1 cellular context compared by ENCODE assay signal in the genomic region with DNA sequence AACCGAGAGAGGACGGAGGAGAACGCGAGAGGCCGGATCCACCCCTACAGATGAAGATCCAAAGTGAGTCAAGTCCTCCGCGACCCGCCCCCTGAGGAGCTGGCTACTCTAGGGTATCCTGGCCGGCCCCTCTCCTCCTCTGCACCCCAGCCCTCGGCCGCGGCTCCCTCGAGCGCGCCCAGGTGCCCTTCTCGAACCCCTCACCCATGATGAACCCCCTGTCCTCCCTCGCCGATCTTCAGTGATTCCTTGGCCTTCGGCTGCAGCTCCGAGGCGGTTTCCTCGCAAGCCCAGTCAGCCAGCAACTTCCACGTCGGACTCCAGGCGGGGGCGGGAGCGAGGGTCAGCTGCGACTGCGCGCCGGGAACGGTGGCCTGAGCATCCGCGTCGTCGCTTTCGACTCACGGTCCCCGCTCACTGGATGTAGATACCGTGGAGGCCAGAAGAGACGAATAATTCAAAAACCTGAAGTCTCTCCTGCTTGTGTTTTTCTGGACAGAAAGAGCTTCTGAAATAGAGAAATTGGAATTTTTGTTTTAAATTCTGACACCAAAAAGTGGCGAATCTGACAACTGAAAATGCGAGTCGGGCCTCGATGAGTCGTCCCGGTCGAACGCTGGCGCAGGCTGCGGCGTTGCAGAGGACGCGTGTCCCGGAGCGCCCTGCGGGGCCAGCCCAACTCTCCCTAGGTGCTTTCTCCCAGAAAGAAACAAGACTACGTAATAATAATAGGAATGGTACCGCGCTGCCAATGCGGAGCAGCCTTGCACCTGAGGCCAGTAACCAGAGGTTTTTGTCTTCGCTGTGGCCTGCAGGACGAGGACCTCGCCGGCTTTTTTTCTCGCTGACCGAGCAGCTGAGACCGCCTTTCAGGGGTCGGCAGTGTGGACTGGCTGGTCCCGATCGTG.
TF ChIP-seq lines count a peak whose summit lies in the region.

A gene (minus strand): TSS at position 335 of the 908 bp plus-strand sequence. CDS start 127 bp downstream, at position 208.

TF ChIP-seq in GM12878, 131 proteins besides CTCF, POLR2A, EP300 and RAD21 (continued from another document and continues in another):
- TF ChIP-seq, protein P1, sequence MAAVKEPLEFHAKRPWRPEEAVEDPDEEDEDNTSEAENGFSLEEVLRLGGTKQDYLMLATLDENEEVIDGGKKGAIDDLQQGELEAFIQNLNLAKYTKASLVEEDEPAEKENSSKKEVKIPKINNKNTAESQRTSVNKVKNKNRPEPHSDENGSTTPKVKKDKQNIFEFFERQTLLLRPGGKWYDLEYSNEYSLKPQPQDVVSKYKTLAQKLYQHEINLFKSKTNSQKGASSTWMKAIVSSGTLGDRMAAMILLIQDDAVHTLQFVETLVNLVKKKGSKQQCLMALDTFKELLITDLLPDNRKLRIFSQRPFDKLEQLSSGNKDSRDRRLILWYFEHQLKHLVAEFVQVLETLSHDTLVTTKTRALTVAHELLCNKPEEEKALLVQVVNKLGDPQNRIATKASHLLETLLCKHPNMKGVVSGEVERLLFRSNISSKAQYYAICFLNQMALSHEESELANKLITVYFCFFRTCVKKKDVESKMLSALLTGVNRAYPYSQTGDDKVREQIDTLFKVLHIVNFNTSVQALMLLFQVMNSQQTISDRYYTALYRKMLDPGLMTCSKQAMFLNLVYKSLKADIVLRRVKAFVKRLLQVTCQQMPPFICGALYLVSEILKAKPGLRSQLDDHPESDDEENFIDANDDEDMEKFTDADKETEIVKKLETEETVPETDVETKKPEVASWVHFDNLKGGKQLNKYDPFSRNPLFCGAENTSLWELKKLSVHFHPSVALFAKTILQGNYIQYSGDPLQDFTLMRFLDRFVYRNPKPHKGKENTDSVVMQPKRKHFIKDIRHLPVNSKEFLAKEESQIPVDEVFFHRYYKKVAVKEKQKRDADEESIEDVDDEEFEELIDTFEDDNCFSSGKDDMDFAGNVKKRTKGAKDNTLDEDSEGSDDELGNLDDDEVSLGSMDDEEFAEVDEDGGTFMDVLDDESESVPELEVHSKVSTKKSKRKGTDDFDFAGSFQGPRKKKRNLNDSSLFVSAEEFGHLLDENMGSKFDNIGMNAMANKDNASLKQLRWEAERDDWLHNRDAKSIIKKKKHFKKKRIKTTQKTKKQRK (IDR thresholded peaks at IDR 0.05; ENCODE audit: low read depth, low read length), result no peak
- no peak for TF ChIP-seq SUZ12 (IDR thresholded peaks at IDR 0.05; ENCODE audit: unreplicated experiment)
- TF ChIP-seq STAT3 (IDR thresholded peaks at IDR 0.05; ENCODE audit: low read depth, low read length), result no peak
- TF ChIP-seq SMAD5 (IDR thresholded peaks at IDR 0.05; ENCODE audit: low read depth), result peak; percentile 69; the same call in 1 of the 2 replicates
- TF ChIP-seq CBX5 (IDR thresholded peaks at IDR 0.05; ENCODE audit: low read depth), result no peak
- TF ChIP-seq HCFC1 (IDR thresholded peaks at IDR 0.05; ENCODE audit: low read length), result peak; percentile 65
- TF ChIP-seq MXI1 (IDR thresholded peaks at IDR 0.05; ENCODE audit: low read depth, low read length), result peak; percentile 92; the same call in 1 of the 2 replicates
- TF ChIP-seq CBX3 (IDR thresholded peaks at IDR 0.05; ENCODE audit: borderline replicate concordance, low read depth), result no peak
- no peak for TF ChIP-seq GABPA (IDR thresholded peaks at IDR 0.05; ENCODE audit: low read depth)
- TF ChIP-seq HDAC2 (IDR thresholded peaks at IDR 0.05), result no peak
- no peak for TF ChIP-seq ZNF384 (IDR thresholded peaks at IDR 0.05; ENCODE audit: borderline replicate concordance, low read depth, low read length)
- TF ChIP-seq, protein P2, sequence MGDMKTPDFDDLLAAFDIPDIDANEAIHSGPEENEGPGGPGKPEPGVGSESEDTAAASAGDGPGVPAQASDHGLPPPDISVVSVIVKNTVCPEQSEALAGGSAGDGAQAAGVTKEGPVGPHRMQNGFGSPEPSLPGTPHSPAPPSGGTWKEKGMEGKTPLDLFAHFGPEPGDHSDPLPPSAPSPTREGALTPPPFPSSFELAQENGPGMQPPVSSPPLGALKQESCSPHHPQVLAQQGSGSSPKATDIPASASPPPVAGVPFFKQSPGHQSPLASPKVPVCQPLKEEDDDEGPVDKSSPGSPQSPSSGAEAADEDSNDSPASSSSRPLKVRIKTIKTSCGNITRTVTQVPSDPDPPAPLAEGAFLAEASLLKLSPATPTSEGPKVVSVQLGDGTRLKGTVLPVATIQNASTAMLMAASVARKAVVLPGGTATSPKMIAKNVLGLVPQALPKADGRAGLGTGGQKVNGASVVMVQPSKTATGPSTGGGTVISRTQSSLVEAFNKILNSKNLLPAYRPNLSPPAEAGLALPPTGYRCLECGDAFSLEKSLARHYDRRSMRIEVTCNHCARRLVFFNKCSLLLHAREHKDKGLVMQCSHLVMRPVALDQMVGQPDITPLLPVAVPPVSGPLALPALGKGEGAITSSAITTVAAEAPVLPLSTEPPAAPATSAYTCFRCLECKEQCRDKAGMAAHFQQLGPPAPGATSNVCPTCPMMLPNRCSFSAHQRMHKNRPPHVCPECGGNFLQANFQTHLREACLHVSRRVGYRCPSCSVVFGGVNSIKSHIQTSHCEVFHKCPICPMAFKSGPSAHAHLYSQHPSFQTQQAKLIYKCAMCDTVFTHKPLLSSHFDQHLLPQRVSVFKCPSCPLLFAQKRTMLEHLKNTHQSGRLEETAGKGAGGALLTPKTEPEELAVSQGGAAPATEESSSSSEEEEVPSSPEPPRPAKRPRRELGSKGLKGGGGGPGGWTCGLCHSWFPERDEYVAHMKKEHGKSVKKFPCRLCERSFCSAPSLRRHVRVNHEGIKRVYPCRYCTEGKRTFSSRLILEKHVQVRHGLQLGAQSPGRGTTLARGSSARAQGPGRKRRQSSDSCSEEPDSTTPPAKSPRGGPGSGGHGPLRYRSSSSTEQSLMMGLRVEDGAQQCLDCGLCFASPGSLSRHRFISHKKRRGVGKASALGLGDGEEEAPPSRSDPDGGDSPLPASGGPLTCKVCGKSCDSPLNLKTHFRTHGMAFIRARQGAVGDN (IDR thresholded peaks at IDR 0.05), result peak; percentile 75; the same call in 1 of the 2 replicates
- TF ChIP-seq NR2C1 (IDR thresholded peaks at IDR 0.05), result peak; percentile 67
- TF ChIP-seq RAD51 (IDR thresholded peaks at IDR 0.05), result no peak
- no peak for TF ChIP-seq JUND (IDR thresholded peaks at IDR 0.05; ENCODE audit: low read depth, low read length)
- TF ChIP-seq, protein P3, sequence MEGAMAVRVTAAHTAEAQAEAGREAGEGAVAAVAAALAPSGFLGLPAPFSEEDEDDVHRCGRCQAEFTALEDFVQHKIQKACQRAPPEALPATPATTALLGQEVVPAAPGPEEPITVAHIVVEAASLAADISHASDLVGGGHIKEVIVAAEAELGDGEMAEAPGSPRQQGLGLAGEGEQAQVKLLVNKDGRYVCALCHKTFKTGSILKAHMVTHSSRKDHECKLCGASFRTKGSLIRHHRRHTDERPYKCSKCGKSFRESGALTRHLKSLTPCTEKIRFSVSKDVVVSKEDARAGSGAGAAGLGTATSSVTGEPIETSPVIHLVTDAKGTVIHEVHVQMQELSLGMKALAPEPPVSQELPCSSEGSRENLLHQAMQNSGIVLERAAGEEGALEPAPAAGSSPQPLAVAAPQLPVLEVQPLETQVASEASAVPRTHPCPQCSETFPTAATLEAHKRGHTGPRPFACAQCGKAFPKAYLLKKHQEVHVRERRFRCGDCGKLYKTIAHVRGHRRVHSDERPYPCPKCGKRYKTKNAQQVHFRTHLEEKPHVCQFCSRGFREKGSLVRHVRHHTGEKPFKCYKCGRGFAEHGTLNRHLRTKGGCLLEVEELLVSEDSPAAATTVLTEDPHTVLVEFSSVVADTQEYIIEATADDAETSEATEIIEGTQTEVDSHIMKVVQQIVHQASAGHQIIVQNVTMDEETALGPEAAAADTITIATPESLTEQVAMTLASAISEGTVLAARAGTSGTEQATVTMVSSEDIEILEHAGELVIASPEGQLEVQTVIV (IDR thresholded peaks at IDR 0.05; ENCODE audit: borderline replicate concordance, partially characterized antibody), result no peak
- TF ChIP-seq MTA2 (IDR thresholded peaks at IDR 0.05; ENCODE audit: low read depth), result peak; percentile 37; the same call in 1 of the 2 replicates
- no peak for TF ChIP-seq TCF12 (IDR thresholded peaks at IDR 0.05; ENCODE audit: low read depth, low read length)
- TF ChIP-seq BCL11A (IDR thresholded peaks at IDR 0.05; ENCODE audit: low read depth, low read length), result no peak
- TF ChIP-seq, protein P4, sequence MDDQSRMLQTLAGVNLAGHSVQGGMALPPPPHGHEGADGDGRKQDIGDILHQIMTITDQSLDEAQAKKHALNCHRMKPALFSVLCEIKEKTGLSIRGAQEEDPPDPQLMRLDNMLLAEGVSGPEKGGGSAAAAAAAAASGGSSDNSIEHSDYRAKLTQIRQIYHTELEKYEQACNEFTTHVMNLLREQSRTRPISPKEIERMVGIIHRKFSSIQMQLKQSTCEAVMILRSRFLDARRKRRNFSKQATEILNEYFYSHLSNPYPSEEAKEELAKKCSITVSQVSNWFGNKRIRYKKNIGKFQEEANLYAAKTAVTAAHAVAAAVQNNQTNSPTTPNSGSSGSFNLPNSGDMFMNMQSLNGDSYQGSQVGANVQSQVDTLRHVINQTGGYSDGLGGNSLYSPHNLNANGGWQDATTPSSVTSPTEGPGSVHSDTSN (IDR thresholded peaks at IDR 0.05; ENCODE audit: insufficient replicate concordance, low read depth, low read length), result no peak
- TF ChIP-seq, protein P5, sequence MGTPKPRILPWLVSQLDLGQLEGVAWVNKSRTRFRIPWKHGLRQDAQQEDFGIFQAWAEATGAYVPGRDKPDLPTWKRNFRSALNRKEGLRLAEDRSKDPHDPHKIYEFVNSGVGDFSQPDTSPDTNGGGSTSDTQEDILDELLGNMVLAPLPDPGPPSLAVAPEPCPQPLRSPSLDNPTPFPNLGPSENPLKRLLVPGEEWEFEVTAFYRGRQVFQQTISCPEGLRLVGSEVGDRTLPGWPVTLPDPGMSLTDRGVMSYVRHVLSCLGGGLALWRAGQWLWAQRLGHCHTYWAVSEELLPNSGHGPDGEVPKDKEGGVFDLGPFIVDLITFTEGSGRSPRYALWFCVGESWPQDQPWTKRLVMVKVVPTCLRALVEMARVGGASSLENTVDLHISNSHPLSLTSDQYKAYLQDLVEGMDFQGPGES (IDR thresholded peaks at IDR 0.05), result no peak
- peak; percentile 97 for TF ChIP-seq ASH2L (IDR thresholded peaks at IDR 0.05; ENCODE audit: borderline replicate concordance, low read depth)
- TF ChIP-seq, protein P6, sequence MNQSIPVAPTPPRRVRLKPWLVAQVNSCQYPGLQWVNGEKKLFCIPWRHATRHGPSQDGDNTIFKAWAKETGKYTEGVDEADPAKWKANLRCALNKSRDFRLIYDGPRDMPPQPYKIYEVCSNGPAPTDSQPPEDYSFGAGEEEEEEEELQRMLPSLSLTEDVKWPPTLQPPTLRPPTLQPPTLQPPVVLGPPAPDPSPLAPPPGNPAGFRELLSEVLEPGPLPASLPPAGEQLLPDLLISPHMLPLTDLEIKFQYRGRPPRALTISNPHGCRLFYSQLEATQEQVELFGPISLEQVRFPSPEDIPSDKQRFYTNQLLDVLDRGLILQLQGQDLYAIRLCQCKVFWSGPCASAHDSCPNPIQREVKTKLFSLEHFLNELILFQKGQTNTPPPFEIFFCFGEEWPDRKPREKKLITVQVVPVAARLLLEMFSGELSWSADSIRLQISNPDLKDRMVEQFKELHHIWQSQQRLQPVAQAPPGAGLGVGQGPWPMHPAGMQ (IDR thresholded peaks at IDR 0.05; ENCODE audit: borderline replicate concordance), result no peak
- TF ChIP-seq HDGF (IDR thresholded peaks at IDR 0.05), result peak; percentile 74
- TF ChIP-seq SPI1 (IDR thresholded peaks at IDR 0.05; ENCODE audit: borderline replicate concordance, insufficient read depth, low read depth, low read length), result no peak
- TF ChIP-seq IKZF1 (conservative IDR thresholded peaks at IDR 0.05), result peak; percentile 96
- no peak for TF ChIP-seq YBX1 (IDR thresholded peaks at IDR 0.05)
- no peak for TF ChIP-seq CHD4 (IDR thresholded peaks at IDR 0.05)
- TF ChIP-seq FOXK2 (IDR thresholded peaks at IDR 0.05), result no peak
- peak; percentile 83; the same call in 1 of the 2 replicates for TF ChIP-seq RB1 (IDR thresholded peaks at IDR 0.05; ENCODE audit: borderline replicate concordance)
- TF ChIP-seq POLR2AphosphoS5 (IDR thresholded peaks at IDR 0.05; ENCODE audit: low read length), result peak; percentile 89
- TF ChIP-seq YY1 (IDR thresholded peaks at IDR 0.05; ENCODE audit: low read depth, low read length), result peak; percentile 41; the same call in 1 of the 2 replicates
- TF ChIP-seq EZH2 (IDR thresholded peaks at IDR 0.05; ENCODE audit: borderline replicate concordance, control insufficient read depth, low read depth, low read length), result no peak
- TF ChIP-seq NRF1 (conservative IDR thresholded peaks at IDR 0.05; ENCODE audit: low read depth, low read length), result peak; percentile 77
- TF ChIP-seq NFXL1 (IDR thresholded peaks at IDR 0.05; ENCODE audit: borderline replicate concordance), result no peak
- no peak for TF ChIP-seq FOS (IDR thresholded peaks at IDR 0.05; ENCODE audit: borderline replicate concordance, extremely low read depth, insufficient read length)
- TF ChIP-seq NFYA (IDR thresholded peaks at IDR 0.05; ENCODE audit: borderline replicate concordance, low read depth, low read length), result no peak
- no peak for TF ChIP-seq MEF2A (IDR thresholded peaks at IDR 0.05; ENCODE audit: insufficient read depth, low read depth, low read length)
- TF ChIP-seq POLR2AphosphoS2 (IDR thresholded peaks at IDR 0.05; ENCODE audit: low read depth, low read length), result peak; percentile 59; the same call in 1 of the 2 replicates
- TF ChIP-seq RUNX3 (IDR thresholded peaks at IDR 0.05; ENCODE audit: low read length), result peak; percentile 52
- TF ChIP-seq, protein P7, sequence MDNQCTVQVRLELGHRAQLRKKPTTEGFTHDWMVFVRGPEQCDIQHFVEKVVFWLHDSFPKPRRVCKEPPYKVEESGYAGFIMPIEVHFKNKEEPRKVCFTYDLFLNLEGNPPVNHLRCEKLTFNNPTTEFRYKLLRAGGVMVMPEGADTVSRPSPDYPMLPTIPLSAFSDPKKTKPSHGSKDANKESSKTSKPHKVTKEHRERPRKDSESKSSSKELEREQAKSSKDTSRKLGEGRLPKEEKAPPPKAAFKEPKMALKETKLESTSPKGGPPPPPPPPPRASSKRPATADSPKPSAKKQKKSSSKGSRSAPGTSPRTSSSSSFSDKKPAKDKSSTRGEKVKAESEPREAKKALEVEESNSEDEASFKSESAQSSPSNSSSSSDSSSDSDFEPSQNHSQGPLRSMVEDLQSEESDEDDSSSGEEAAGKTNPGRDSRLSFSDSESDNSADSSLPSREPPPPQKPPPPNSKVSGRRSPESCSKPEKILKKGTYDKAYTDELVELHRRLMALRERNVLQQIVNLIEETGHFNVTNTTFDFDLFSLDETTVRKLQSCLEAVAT (IDR thresholded peaks at IDR 0.05), result no peak
- TF ChIP-seq SP1 (IDR thresholded peaks at IDR 0.05; ENCODE audit: low read depth, low read length), result no peak
- TF ChIP-seq CHD1 (IDR thresholded peaks at IDR 0.05; ENCODE audit: low read depth, low read length), result no peak
- peak; percentile 73 for TF ChIP-seq MYC (IDR thresholded peaks at IDR 0.05; ENCODE audit: insufficient read depth, insufficient read length, insufficient replicate concordance, low read length, severe bottlenecking)
